In genomic region chr1:168365719-168366474, GRCh38 we compare ENCODE assay signal across 16 cellular contexts.
A peak's percentile ranks its signal among the peaks of the same experiment; 100 is the strongest.
DNase-seq lines count a peak whose midpoint lies in the region; ATAC-seq, FAIRE-seq and TF ChIP-seq lines count a peak whose summit lies in the region.
"Had no signal": no experiment of that assay in that cellular context is flagged by ENCODE, and none has a peak within 500 bp of the region (broad histone marks: within the 10 kb centered on the region; RNA-seq: fewer than 3 reads in every experiment).

No MANE protein-coding gene starts in this region.

- intact Hi-C loops in kidney (cut with DNase I): no loop called here

- H3K4me3 ChIP-seq in RWPE2 (ENCODE audit: severe bottlenecking) (no peak overlapping the region), kidney (ENCODE audit: low read length in 2 of 2) (no peak overlapping the region)
- H3K4me3 ChIP-seq: adrenal gland, prostate gland, SJSA1 had no signal

- H3K4me1 ChIP-seq in RWPE2 (ENCODE audit: insufficient read depth, poor library complexity, severe bottlenecking) (no peaks in the 10 kb centered on the region), kidney (ENCODE audit: control insufficient read depth in 1 of 2, insufficient read depth in 1 of 2, low read depth in 1 of 2, low read length in 2 of 2) (peaks cover 0 to 2% of the 10 kb centered on the region in 2 donors)
- H3K4me1 ChIP-seq: adrenal gland, prostate gland, SJSA1 had no signal

- H3K9ac ChIP-seq in kidney (ENCODE audit: low read length in 2 of 2): no peak overlapping the region

- H3K27ac ChIP-seq in C4-2B (no peak overlapping the region), RWPE2 (ENCODE audit: poor library complexity, severe bottlenecking) (no peak overlapping the region), kidney (ENCODE audit: low read depth in 2 of 2, low read length in 2 of 2) (no peak overlapping the region)
- H3K27ac ChIP-seq: adrenal gland, HL-60, prostate gland, SJSA1 had no signal

- FAIRE-seq in kidney (lab: Jason Lieb, UNC): no peak
- FAIRE-seq: endothelial cell of umbilical vein had no signal

- TF ChIP-seq CTCF in C4-2B (conservative IDR thresholded peaks at IDR 0.05) (peak; percentile 62), GM12872 (IDR thresholded peaks at IDR 0.05; ENCODE audit: insufficient read depth, low read depth, low read length) (peak; percentile 28; the same call in 1 of the 3 replicates), RWPE2 (IDR thresholded peaks at IDR 0.05; ENCODE audit: poor library complexity, severe bottlenecking) (peak; percentile 18), kidney (IDR thresholded peaks at IDR 0.05; ENCODE audit: borderline replicate concordance, extremely low read depth, insufficient read depth) (peak; percentile 10)

- H3K9me3 ChIP-seq in RWPE2 (ENCODE audit: severe bottlenecking) (no peaks in the 10 kb centered on the region), kidney (ENCODE audit: control insufficient read depth in 1 of 2, low read length in 2 of 2) (no peaks in the 10 kb centered on the region)
- H3K9me3 ChIP-seq: adrenal gland, prostate gland, SJSA1 had no signal

- no peak for ATAC-seq in RWPE2 (ENCODE audit: low read depth)
- no peak for ATAC-seq in GM18861 (IDR thresholded peaks at IDR 0.05; ENCODE audit: unreplicated experiment)
- ATAC-seq in HG02981 (IDR thresholded peaks at IDR 0.05; ENCODE audit: unreplicated experiment): no peak
- ATAC-seq in GM21360 (IDR thresholded peaks at IDR 0.05; ENCODE audit: unreplicated experiment): no peak

- DNase-seq in RWPE2 (ENCODE audit: low spot score) (no peak), kidney (no peak), GM19240 (ENCODE audit: insufficient read length, low spot score) (no peak)
- DNase-seq: adrenal gland, DMS153, kidney glomerular epithelial cell, NCI-H187 had no signal

- no peaks in the 10 kb centered on the region for H3K27me3 ChIP-seq in RWPE2 (ENCODE audit: insufficient read depth, poor library complexity, severe bottlenecking)
- H3K27me3 ChIP-seq: adrenal gland, SJSA1 had no signal

- no peaks in the 10 kb centered on the region for H3K36me3 ChIP-seq in RWPE2 (ENCODE audit: low read depth)
- H3K36me3 ChIP-seq in kidney (ENCODE audit: control insufficient read depth in 1 of 2, insufficient read depth in 2 of 2, low read length in 2 of 2): no peaks in the 10 kb centered on the region
- H3K36me3 ChIP-seq: adrenal gland, prostate gland, SJSA1 had no signal

Comparison
In these comparisons a context has a peak if more than half of its experiments do, and no peak if none do; other contexts are left out.
1. CTCF ChIP-seq: peak in every context shown above with its lines; median percentile 62 in C4-2B; 28 in GM12872; 18 in RWPE2; 10 in kidney.